11 cellular contexts compared by ENCODE assay signal in the genomic region with DNA sequence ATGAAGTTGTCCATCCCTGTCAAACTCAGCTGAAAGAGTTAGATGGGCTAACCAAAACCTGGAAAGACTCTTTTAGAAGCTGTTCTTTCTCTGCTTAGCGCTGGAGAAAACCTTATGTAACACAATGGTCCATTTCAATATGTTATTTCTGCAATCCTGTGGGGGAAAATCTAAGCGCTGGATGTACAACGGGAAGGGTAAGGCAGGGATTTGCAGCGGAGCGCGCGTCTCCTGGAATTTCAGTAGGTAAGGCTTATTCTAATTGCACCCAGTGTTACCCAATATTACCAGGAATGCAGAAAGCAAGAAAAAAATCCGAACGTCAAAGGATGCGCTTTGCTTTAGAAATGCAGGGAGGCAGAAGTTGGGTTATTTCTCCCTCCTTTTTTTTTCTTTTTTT. TPM values are rescaled to one million over a fixed set of nuclear protein-coding genes. Genes with fewer than 3 reads are reported as not detected.
DNase-seq lines count a peak whose midpoint lies in the region; ATAC-seq, FAIRE-seq and TF ChIP-seq lines count a peak whose summit lies in the region.
"Had no signal": no experiment of that assay in that cellular context is flagged by ENCODE, and none has a peak within 500 bp of the region (broad histone marks: within the 10 kb centered on the region; RNA-seq: fewer than 3 reads in every experiment).

No MANE protein-coding gene starts in this region.

- peak; percentile 74 for DNase-seq in G401 (ENCODE audit: low spot score)
- no peak for DNase-seq in activated B cell treated with CpG ODN at 0.5 μM for 24 hours
- no peak for DNase-seq in retinal pigment epithelial cell (ENCODE audit: low read depth)
- DNase-seq in inferior parietal cortex (ENCODE audit: extremely low spot score) = no peak
- DNase-seq in D721Med (ENCODE audit: insufficient read length, low spot score) = no peak
- DNase-seq in GM12892 (ENCODE audit: insufficient read length) = no peak
- DNase-seq: activated effector memory CD4-positive, alpha-beta T cell treated with anti-CD3 and anti-CD28 coated beads, Interleukin-2, amount 50 U/mL, for 16 hours; NCI-H345; stimulated activated CD4-positive, alpha-beta T cell treated with anti-CD3 and anti-CD28 coated beads, Interleukin-4, amount 100 ng/mL, for 4 hours had no signal

- peaks cover 79% of the 10 kb centered on the region for H3K4me1 Mint-ChIP-seq in activated B cell treated with CpG ODN at 0.5 μM for 24 hours

- ATAC-seq in activated B cell treated with CpG ODN at 0.5 μM for 24 hours (ENCODE audit: low read depth) (no peak), GM18502 (IDR thresholded peaks at IDR 0.05; ENCODE audit: poor library complexity, unreplicated experiment) (no peak)

- TF ChIP-seq CTCF in activated B cell treated with CpG ODN at 0.5 μM for 24 hours (IDR thresholded peaks at IDR 0.05) = no peak
- no peak for TF ChIP-seq CTCF in retinal pigment epithelial cell (conservative IDR thresholded peaks at IDR 0.05; ENCODE audit: low read depth, low read length)
- TF ChIP-seq CTCF in D721Med (IDR thresholded peaks at IDR 0.05; ENCODE audit: insufficient read depth, missing control alignments) = no peak

- in situ Hi-C loops in G401 (cut with HindIII; ENCODE audit: low sequenced_read_pairs) = no loop called here

- peaks cover 2% of the 10 kb centered on the region for H3K27me3 Mint-ChIP-seq in activated B cell treated with CpG ODN at 0.5 μM for 24 hours

- H3K27ac Mint-ChIP-seq in activated B cell treated with CpG ODN at 0.5 μM for 24 hours = peak overlapping the region; percentile 50

- peaks cover 11% of the 10 kb centered on the region for H3K36me3 Mint-ChIP-seq in activated B cell treated with CpG ODN at 0.5 μM for 24 hours (ENCODE audit: low read depth)

- no peak for TF ChIP-seq POLR2A in GM12892 (IDR thresholded peaks at IDR 0.05; ENCODE audit: low read depth, low read length)

- peak overlapping the region; percentile 91 for H3K4me3 Mint-ChIP-seq in activated B cell treated with CpG ODN at 0.5 μM for 24 hours

- POLR2A ChIA-PET in activated B cell treated with CpG ODN at 0.5 μM for 24 hours (lab: Charles Lee) = interaction anchor here (0.7 kb wide), 1 partner anchor 13 kb away, joined by 4 read pairs; no protein-coding TSS in a partner anchor

- CTCF ChIA-PET in activated B cell treated with CpG ODN at 0.5 μM for 24 hours (lab: Charles Lee) = interaction anchor here (0.8 to 1.6 kb wide), 3 partner anchors 533 to 850 kb away, joined by 4 to 6 read pairs (median 5); no protein-coding TSS in a partner anchor

- FAIRE-seq in D721Med (lab: Jason Lieb, UNC) = no peak
- no peak for FAIRE-seq in GM12892 (lab: Jason Lieb, UNC)

- H3K9me3 Mint-ChIP-seq in activated B cell treated with CpG ODN at 0.5 μM for 24 hours = no peaks in the 10 kb centered on the region

- H3K4me3 ChIP-seq in iPS-11a (ENCODE audit: low read depth, low read length) (peak overlapping the region; percentile 28), retinal pigment epithelial cell (ENCODE audit: low read length) (peak overlapping the region; percentile 86)

- intact Hi-C loops in activated B cell treated with CpG ODN at 0.5 μM for 24 hours (cut with micrococcal nuclease) = loop anchor here (2.0 to 10.0 kb wide), 6 partner anchors 196 to 1402 kb away; a partner anchor contains a TSS

RNA-seq across cellular contexts. Expression of a gene that starts 2.0 kb away (rescaled TPM):
- total RNA-seq in G401 (2014; rRNA removed; shearing (Covaris generic)) = not detected in 2 replicates
- total RNA-seq in activated B cell treated with CpG ODN at 0.5 μM for 24 hours = 0.59 and 2.1 TPM in 2 replicates
- polyA plus RNA-seq in GM12892 (2012; ENCODE audit: missing spikeins) = 0.32 TPM
